ENCODE assay signal across 8 cellular contexts in the genomic region with DNA sequence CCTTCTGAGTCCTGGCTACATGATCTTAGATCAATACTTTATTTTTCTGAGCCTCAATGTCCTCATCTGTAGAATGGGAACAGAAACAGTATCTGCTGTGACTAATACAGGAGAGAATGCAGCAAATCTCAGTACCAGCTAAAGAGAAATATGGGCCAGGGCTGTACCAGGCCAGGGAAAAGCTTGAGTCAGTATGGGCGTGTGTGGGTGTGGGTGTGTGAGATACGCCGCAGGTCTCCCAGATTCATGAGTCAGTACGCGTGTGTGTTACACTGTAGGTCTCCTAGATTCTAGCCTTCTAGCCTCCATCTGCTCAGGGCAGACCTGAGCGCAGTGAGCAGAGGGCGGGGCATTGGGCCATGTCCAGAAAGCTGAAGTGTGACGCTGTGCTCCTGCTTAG. TPM values are rescaled to one million over a fixed set of nuclear protein-coding genes. Genes with fewer than 3 reads are reported as not detected.
A peak's percentile ranks its signal among the peaks of the same experiment; 100 is the strongest.
DNase-seq lines count a peak whose midpoint lies in the region; ATAC-seq and TF ChIP-seq lines count a peak whose summit lies in the region.
"Had no signal": no experiment of that assay in that cellular context is flagged by ENCODE, and none has a peak within 500 bp of the region (broad histone marks: within the 10 kb centered on the region; RNA-seq: fewer than 3 reads in every experiment).

No MANE protein-coding gene starts in this region.

- H3K27me3 Mint-ChIP-seq in activated T-helper 17 cell treated with anti-CD3 and anti-CD28 coated beads, Interleukin-2, amount 50 U/mL, for 72 hours: no peaks in the 10 kb centered on the region
- H3K27me3 Mint-ChIP-seq: IgD-negative memory B cell had no signal

- H3K4me1 Mint-ChIP-seq in activated T-helper 17 cell treated with anti-CD3 and anti-CD28 coated beads, Interleukin-2, amount 50 U/mL, for 72 hours: peaks cover 30% of the 10 kb centered on the region

- peak overlapping the region; percentile 65 for H3K4me3 Mint-ChIP-seq in activated T-helper 17 cell treated with anti-CD3 and anti-CD28 coated beads, Interleukin-2, amount 50 U/mL, for 72 hours

- peak; percentile 74 for ATAC-seq in activated T-helper 17 cell treated with anti-CD3 and anti-CD28 coated beads, Interleukin-2, amount 50 U/mL, for 72 hours (replicated peaks)

- no peak overlapping the region for H3K4me3 ChIP-seq in fibroblast of villous mesenchyme (ENCODE audit: low read depth, low read length)

- no peaks in the 10 kb centered on the region for H3K9me3 Mint-ChIP-seq in activated T-helper 17 cell treated with anti-CD3 and anti-CD28 coated beads, Interleukin-2, amount 50 U/mL, for 72 hours
- H3K9me3 Mint-ChIP-seq: IgD-negative memory B cell had no signal

- DNase-seq in HUDEP-2 (lab: John Stamatoyannopoulos, UW; ENCODE audit: unreplicated experiment in 76 of 76) (peak in 70 of 76 experiments; percentile 31 to 92 (median 66)), fibroblast of villous mesenchyme (ENCODE audit: low read depth) (peak; percentile 71), NCI-H774 (lab: John Stamatoyannopoulos, UW) (no peak), Ammon's horn (ENCODE audit: low spot score) (no peak), GM19238 (ENCODE audit: insufficient read length, low spot score) (no peak)
- peak; percentile 76 for DNase-seq in stimulated activated CD8-positive, alpha-beta memory T cell treated with anti-CD3 and anti-CD28 coated beads, Interleukin-4, amount 100 ng/mL, for 48 hours

- H3K27ac Mint-ChIP-seq in activated T-helper 17 cell treated with anti-CD3 and anti-CD28 coated beads, Interleukin-2, amount 50 U/mL, for 72 hours: peak overlapping the region; percentile 80

- no peak for TF ChIP-seq CTCF in fibroblast of villous mesenchyme (IDR thresholded peaks at IDR 0.05; ENCODE audit: insufficient read depth, low read depth, low read length)

- H3K36me3 Mint-ChIP-seq in activated T-helper 17 cell treated with anti-CD3 and anti-CD28 coated beads, Interleukin-2, amount 50 U/mL, for 72 hours (ENCODE audit: low read depth): peaks cover 72% of the 10 kb centered on the region
- H3K36me3 Mint-ChIP-seq: IgD-negative memory B cell had no signal

RNA-seq across cellular contexts. Expression of gene GNAI2, which starts 15.2 kb away (rescaled TPM):
- total RNA-seq in activated T-helper 17 cell treated with anti-CD3 and anti-CD28 coated beads, Interleukin-2, amount 50 U/mL, for 72 hours: 100 to 1,000 TPM; 283 to 392 TPM
- 265 and 297 TPM in 2 replicates for total RNA-seq in fibroblast of villous mesenchyme

RNA-seq across cellular contexts. Expression of gene SEMA3B, which starts 17.7 kb away (rescaled TPM):
- total RNA-seq in activated T-helper 17 cell treated with anti-CD3 and anti-CD28 coated beads, Interleukin-2, amount 50 U/mL, for 72 hours: 1 to 10 TPM; 1.2 to 2.3 TPM
- total RNA-seq in fibroblast of villous mesenchyme: 7.4 and 23.3 TPM in 2 replicates

RNA-seq across cellular contexts. Expression of gene LSMEM2, which starts 27.7 kb away (rescaled TPM):
- total RNA-seq in activated T-helper 17 cell treated with anti-CD3 and anti-CD28 coated beads, Interleukin-2, amount 50 U/mL, for 72 hours: under 1 TPM in 1 of 2 donors, not detected in 1; 0.34 TPM
- not detected in 2 replicates for total RNA-seq in fibroblast of villous mesenchyme

RNA-seq across cellular contexts. Expression of gene IFRD2, which starts 41.0 kb away (rescaled TPM):
- total RNA-seq in activated T-helper 17 cell treated with anti-CD3 and anti-CD28 coated beads, Interleukin-2, amount 50 U/mL, for 72 hours: 100 to 1,000 TPM in 1 of 2 donors, 10 to 100 TPM in 1; 59.2 to 139 TPM
- 82.0 and 83.1 TPM in 2 replicates for total RNA-seq in fibroblast of villous mesenchyme

RNA-seq across cellular contexts. Expression of gene SLC38A3, which starts 46.1 kb away (rescaled TPM):
- under 1 TPM in 1 of 2 donors, not detected in 1; 0.71 TPM for total RNA-seq in activated T-helper 17 cell treated with anti-CD3 and anti-CD28 coated beads, Interleukin-2, amount 50 U/mL, for 72 hours
- not detected in 2 replicates for total RNA-seq in fibroblast of villous mesenchyme

Comparison
In these comparisons a context has a peak if more than half of its experiments do, and no peak if none do; other contexts are left out.
1. DNase-seq: peak in HUDEP-2 (70 of 76), fibroblast of villous mesenchyme (single experiment) and stimulated activated CD8-positive, alpha-beta memory T cell treated with anti-CD3 and anti-CD28 coated beads, Interleukin-4, amount 100 ng/mL, for 48 hours (single experiment); none in NCI-H774 (single experiment), Ammon's horn (single experiment) and GM19238 (single experiment).